17 cellular contexts compared by ENCODE assay signal in the genomic region with DNA sequence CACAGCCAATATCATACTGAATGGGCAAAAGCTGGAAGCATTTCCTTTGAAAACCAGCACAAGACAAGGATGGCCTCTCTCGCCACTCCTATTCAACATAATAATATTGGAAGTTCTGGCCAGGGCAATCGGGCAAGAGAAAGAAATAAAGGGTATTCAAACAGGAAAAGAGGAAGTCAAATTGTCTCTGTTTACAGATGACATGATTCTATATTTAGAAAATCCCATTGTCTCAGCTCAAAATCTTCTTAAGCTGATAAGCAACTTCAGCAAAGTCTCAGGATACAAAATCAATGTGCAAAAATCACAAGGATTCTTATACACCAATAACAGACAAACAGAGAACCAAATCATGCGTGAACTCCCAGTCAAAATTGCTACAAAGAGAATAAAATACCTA. TPM values are rescaled to one million over a fixed set of nuclear protein-coding genes. Genes with fewer than 3 reads are reported as not detected.
"Had no signal": no experiment of that assay in that cellular context is flagged by ENCODE, and none has a peak within 500 bp of the region (broad histone marks: within the 10 kb centered on the region; RNA-seq: fewer than 3 reads in every experiment).

No MANE protein-coding gene starts in this region.

RNA-seq across cellular contexts. Expression of a gene that starts 47.1 kb away (rescaled TPM):
- total RNA-seq: naive thymus-derived CD8-positive, alpha-beta T cell; neural crest cell; omental fat pad; osteocyte; posterior vena cava; prostate gland; pulmonary artery endothelial cell; right atrium auricular region; sciatic nerve; smooth muscle cell; spleen; suprapubic skin; testis; transverse colon; urinary bladder; uterus had no signal
- polyA plus RNA-seq: naive thymus-derived CD8-positive, alpha-beta T cell; pancreas; smooth muscle cell; spleen; urinary bladder had no signal
